In genomic region chr11:70088735-70089250, GRCh38 we compare ENCODE assay signal across 36 cellular contexts. TPM values are rescaled to one million over a fixed set of nuclear protein-coding genes. Genes with fewer than 3 reads are reported as not detected.
"Had no signal": no experiment of that assay in that cellular context is flagged by ENCODE, and none has a peak within 500 bp of the region (broad histone marks: within the 10 kb centered on the region; RNA-seq: fewer than 3 reads in every experiment).

No MANE protein-coding gene starts in this region.

- H3K27ac Mint-ChIP-seq: activated CD4-positive, alpha-beta memory T cell treated with anti-CD3 and anti-CD28 coated beads, Interleukin-2, amount 10 ng/mL, durations not matched to agents 7 days and 5 days; activated CD8-positive, alpha-beta memory T cell treated with anti-CD3 and anti-CD28 coated beads, Interleukin-2, amount 10 ng/mL, durations not matched to agents 7 days and 5 days; activated naive CD4-positive, alpha-beta T cell treated with anti-CD3 and anti-CD28 coated beads, Interleukin-2, amount 10 ng/mL, durations not matched to agents 7 days and 5 days; activated naive CD8-positive, alpha-beta T cell had no signal

- H3K4me1 Mint-ChIP-seq: activated CD4-positive, alpha-beta memory T cell treated with anti-CD3 and anti-CD28 coated beads, Interleukin-2, amount 10 ng/mL, durations not matched to agents 7 days and 5 days; activated CD8-positive, alpha-beta memory T cell treated with anti-CD3 and anti-CD28 coated beads, Interleukin-2, amount 10 ng/mL, durations not matched to agents 7 days and 5 days; activated naive CD4-positive, alpha-beta T cell treated with anti-CD3 and anti-CD28 coated beads, Interleukin-2, amount 10 ng/mL, durations not matched to agents 7 days and 5 days had no signal

- H3K9me3 ChIP-seq: Peyer's patch, SJCRH30 had no signal

- H3K4me3 ChIP-seq: Peyer's patch, SJCRH30, SK-N-MC had no signal

- H3K36me3 ChIP-seq: Peyer's patch, SJCRH30, WERI-Rb-1 had no signal

- H3K4me1 ChIP-seq: Peyer's patch, SJCRH30 had no signal

- ATAC-seq: activated CD8-positive, alpha-beta memory T cell treated with anti-CD3 and anti-CD28 coated beads, Interleukin-2, amount 10 ng/mL, durations not matched to agents 7 days and 5 days; PC-3 had no signal

- H3K9ac ChIP-seq: KMS-11 had no signal

- H3K27ac ChIP-seq: KMS-11, Peyer's patch, RWPE1, SJCRH30, SK-N-MC, WERI-Rb-1 had no signal

- DNase-seq: activated CD4-positive, alpha-beta memory T cell treated with anti-CD3 and anti-CD28 coated beads, Interleukin-2, amount 10 ng/mL, durations not matched to agents 7 days and 5 days; activated CD4-positive, alpha-beta T cell treated with anti-CD3 and anti-CD28 coated beads for 1 hour; activated CD4-positive, alpha-beta T cell treated with anti-CD3 and anti-CD28 coated beads for 48 hours; activated CD4-positive, CD25-positive, alpha-beta regulatory T cell; activated CD8-positive, alpha-beta memory T cell treated with anti-CD3 and anti-CD28 coated beads for 24 hours; activated CD8-positive, alpha-beta memory T cell treated with anti-CD3 and anti-CD28 coated beads, Interleukin-2, amount 10 ng/mL, durations not matched to agents 7 days and 5 days; activated CD8-positive, alpha-beta memory T cell treated with anti-CD3 and anti-CD28 coated beads, Interleukin-2, amount 50 U/mL, for 48 hours; activated effector memory CD4-positive, alpha-beta T cell treated with Interleukin-2 at 50 U/mL for 16 hours; activated naive CD4-positive, alpha-beta T cell treated with anti-CD3 and anti-CD28 coated beads, Interleukin-2, amount 10 ng/mL, durations not matched to agents 7 days and 5 days; activated T-cell treated with anti-CD3 and anti-CD28 coated beads, Interleukin-2, amount 50 U/mL, for 48 hours; amniotic stem cell; aorta; NCI-H1092 treated with DMSO at 0.1 percent for 48 hours; NCI-H1417; NCI-H146; NCI-H187; NCI-H2029 treated with DMSO at 0.1 percent for 48 hours; NCI-H2107; NCI-H2171; NCI-H510A; NCI-H526; NCI-H748 treated with DMSO at 0.1 percent for 48 hours; NK-92 treated with Interleukin-12 subunit alpha and Interleukin-12 subunit beta, amount 100 ng/mL, for 24 hours; PC-3; Peyer's patch; SHP77; SJCRH30; T1000; WERI-Rb-1 had no signal

- H3K36me3 Mint-ChIP-seq: activated CD8-positive, alpha-beta memory T cell treated with anti-CD3 and anti-CD28 coated beads, Interleukin-2, amount 10 ng/mL, durations not matched to agents 7 days and 5 days; activated naive CD4-positive, alpha-beta T cell treated with anti-CD3 and anti-CD28 coated beads, Interleukin-2, amount 10 ng/mL, durations not matched to agents 7 days and 5 days; activated naive CD8-positive, alpha-beta T cell had no signal

- H3K9me3 Mint-ChIP-seq: activated CD4-positive, alpha-beta memory T cell treated with anti-CD3 and anti-CD28 coated beads, Interleukin-2, amount 10 ng/mL, durations not matched to agents 7 days and 5 days; activated naive CD4-positive, alpha-beta T cell treated with anti-CD3 and anti-CD28 coated beads, Interleukin-2, amount 10 ng/mL, durations not matched to agents 7 days and 5 days had no signal

- H3K4me2 ChIP-seq: KMS-11 had no signal

- H3K4me3 Mint-ChIP-seq: activated CD4-positive, alpha-beta memory T cell treated with anti-CD3 and anti-CD28 coated beads, Interleukin-2, amount 10 ng/mL, durations not matched to agents 7 days and 5 days; activated CD8-positive, alpha-beta memory T cell treated with anti-CD3 and anti-CD28 coated beads, Interleukin-2, amount 10 ng/mL, durations not matched to agents 7 days and 5 days; activated naive CD4-positive, alpha-beta T cell treated with anti-CD3 and anti-CD28 coated beads, Interleukin-2, amount 10 ng/mL, durations not matched to agents 7 days and 5 days; activated naive CD8-positive, alpha-beta T cell had no signal

- H3K27me3 ChIP-seq: Peyer's patch, SJCRH30 had no signal

RNA-seq across cellular contexts. Expression of gene ANO1, which starts 10.7 kb away (rescaled TPM):
- total RNA-seq: activated CD4-positive, alpha-beta memory T cell treated with anti-CD3 and anti-CD28 coated beads, Interleukin-2, amount 10 ng/mL, durations not matched to agents 7 days and 5 days; activated CD8-positive, alpha-beta memory T cell treated with anti-CD3 and anti-CD28 coated beads, Interleukin-2, amount 10 ng/mL, durations not matched to agents 7 days and 5 days; LHCN-M2; T-helper 1 cell treated with Interleukin-12 subunit alpha and Interleukin-12 subunit beta and Interleukin-4 antibody, amounts not matched to agents 30 ng/mL and 1 ng/mL, for 36 hours; T-helper 2 cell treated with Interferon-gamma antibody and Interleukin-4, amounts not matched to agents 100 ng/mL and 5 ng/mL, for 36 hours had no signal
